In genomic region chr11:12762696-12763324, GRCh38 we compare ENCODE assay signal across 1 cellular context.
TF ChIP-seq lines count a peak whose summit lies in the region.

No MANE protein-coding gene starts in this region.

TF ChIP-seq in SK-N-SH treated with all-trans-retinoic acid at 6 μM for 48 hours, 23 proteins besides CTCF, POLR2A, EP300 and RAD21 (continued from another document):
- TF ChIP-seq SNAI2 (CRISPR knock-in tag; IDR thresholded peaks at IDR 0.05) (no peak), ZNF70 (CRISPR knock-in tag; IDR thresholded peaks at IDR 0.05) (no peak), PATZ1 (CRISPR knock-in tag; IDR thresholded peaks at IDR 0.05; ENCODE audit: borderline replicate concordance) (no peak), OSR1 (CRISPR knock-in tag; IDR thresholded peaks at IDR 0.05) (no peak), GLIS3 (CRISPR knock-in tag; IDR thresholded peaks at IDR 0.05) (no peak), ESRRG (CRISPR knock-in tag; IDR thresholded peaks at IDR 0.05) (no peak), ISL1 (CRISPR knock-in tag; IDR thresholded peaks at IDR 0.05) (no peak), PPARA (CRISPR knock-in tag; IDR thresholded peaks at IDR 0.05; ENCODE audit: borderline replicate concordance) (no peak), RARB (CRISPR knock-in tag; IDR thresholded peaks at IDR 0.05) (no peak)
- TF ChIP-seq, protein P1, sequence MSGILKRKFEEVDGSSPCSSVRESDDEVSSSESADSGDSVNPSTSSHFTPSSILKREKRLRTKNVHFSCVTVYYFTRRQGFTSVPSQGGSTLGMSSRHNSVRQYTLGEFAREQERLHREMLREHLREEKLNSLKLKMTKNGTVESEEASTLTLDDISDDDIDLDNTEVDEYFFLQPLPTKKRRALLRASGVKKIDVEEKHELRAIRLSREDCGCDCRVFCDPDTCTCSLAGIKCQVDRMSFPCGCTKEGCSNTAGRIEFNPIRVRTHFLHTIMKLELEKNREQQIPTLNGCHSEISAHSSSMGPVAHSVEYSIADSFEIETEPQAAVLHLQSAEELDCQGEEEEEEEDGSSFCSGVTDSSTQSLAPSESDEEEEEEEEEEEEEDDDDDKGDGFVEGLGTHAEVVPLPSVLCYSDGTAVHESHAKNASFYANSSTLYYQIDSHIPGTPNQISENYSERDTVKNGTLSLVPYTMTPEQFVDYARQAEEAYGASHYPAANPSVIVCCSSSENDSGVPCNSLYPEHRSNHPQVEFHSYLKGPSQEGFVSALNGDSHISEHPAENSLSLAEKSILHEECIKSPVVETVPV (CRISPR knock-in tag; IDR thresholded peaks at IDR 0.05): no peak
- TF ChIP-seq, protein P2, sequence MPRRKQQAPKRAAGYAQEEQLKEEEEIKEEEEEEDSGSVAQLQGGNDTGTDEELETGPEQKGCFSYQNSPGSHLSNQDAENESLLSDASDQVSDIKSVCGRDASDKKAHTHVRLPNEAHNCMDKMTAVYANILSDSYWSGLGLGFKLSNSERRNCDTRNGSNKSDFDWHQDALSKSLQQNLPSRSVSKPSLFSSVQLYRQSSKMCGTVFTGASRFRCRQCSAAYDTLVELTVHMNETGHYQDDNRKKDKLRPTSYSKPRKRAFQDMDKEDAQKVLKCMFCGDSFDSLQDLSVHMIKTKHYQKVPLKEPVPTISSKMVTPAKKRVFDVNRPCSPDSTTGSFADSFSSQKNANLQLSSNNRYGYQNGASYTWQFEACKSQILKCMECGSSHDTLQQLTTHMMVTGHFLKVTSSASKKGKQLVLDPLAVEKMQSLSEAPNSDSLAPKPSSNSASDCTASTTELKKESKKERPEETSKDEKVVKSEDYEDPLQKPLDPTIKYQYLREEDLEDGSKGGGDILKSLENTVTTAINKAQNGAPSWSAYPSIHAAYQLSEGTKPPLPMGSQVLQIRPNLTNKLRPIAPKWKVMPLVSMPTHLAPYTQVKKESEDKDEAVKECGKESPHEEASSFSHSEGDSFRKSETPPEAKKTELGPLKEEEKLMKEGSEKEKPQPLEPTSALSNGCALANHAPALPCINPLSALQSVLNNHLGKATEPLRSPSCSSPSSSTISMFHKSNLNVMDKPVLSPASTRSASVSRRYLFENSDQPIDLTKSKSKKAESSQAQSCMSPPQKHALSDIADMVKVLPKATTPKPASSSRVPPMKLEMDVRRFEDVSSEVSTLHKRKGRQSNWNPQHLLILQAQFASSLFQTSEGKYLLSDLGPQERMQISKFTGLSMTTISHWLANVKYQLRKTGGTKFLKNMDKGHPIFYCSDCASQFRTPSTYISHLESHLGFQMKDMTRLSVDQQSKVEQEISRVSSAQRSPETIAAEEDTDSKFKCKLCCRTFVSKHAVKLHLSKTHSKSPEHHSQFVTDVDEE (CRISPR knock-in tag; IDR thresholded peaks at IDR 0.05): no peak
- TF ChIP-seq, protein P3, sequence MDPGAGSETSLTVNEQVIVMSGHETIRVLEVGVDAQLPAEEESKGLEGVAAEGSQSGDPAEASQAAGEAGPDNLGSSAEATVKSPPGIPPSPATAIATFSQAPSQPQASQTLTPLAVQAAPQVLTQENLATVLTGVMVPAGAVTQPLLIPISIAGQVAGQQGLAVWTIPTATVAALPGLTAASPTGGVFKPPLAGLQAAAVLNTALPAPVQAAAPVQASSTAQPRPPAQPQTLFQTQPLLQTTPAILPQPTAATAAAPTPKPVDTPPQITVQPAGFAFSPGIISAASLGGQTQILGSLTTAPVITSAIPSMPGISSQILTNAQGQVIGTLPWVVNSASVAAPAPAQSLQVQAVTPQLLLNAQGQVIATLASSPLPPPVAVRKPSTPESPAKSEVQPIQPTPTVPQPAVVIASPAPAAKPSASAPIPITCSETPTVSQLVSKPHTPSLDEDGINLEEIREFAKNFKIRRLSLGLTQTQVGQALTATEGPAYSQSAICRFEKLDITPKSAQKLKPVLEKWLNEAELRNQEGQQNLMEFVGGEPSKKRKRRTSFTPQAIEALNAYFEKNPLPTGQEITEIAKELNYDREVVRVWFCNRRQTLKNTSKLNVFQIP (CRISPR knock-in tag; IDR thresholded peaks at IDR 0.05; ENCODE audit: borderline replicate concordance, low read depth): no peak
